In the genomic region with DNA sequence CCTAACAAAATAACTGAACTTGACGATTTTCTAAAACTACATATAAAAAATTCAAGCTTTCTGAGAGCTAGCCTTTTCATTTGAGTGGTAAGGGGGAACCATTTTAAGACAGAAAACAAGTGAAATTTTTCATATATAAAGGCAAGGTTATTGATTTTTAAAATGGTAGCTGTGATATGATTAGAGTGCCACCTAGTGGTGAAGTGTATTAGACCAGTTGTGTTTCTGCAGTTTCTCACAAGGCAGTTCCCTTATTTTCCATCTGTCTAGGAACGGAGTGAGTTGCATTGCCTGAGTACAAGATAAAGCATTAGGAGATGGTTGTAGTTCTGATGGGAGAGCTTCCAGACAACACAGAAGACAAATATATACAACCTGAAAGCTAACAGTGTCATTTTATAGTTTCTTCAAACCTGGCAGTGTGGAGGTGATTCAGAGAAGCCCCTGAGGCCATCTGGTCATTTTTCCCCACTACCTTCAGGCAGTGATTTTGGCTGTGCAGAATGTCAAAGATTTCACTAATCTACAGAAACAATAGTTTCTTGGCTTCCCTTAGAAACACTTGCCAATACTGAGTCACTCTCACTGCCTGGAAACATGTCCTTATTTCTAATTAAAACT, we compare ENCODE assay signal across 8 cellular contexts.
DNase-seq lines count a peak whose midpoint lies in the region; ATAC-seq and TF ChIP-seq lines count a peak whose summit lies in the region.

No MANE protein-coding gene starts in this region.

- intact Hi-C loops in dorsolateral prefrontal cortex (cut with DNase I): no loop called here

- peak; percentile 42 for DNase-seq in Daoy (ENCODE audit: low read depth)
- DNase-seq in KG1 (lab: John Stamatoyannopoulos, UW): peak; percentile 24
- no peak for DNase-seq in Peyer's patch
- no peak for DNase-seq in dorsolateral prefrontal cortex
- DNase-seq in mucosa of gallbladder (ENCODE audit: low spot score): peak; percentile 13
- DNase-seq in stimulated activated CD4-positive, alpha-beta T cell treated with anti-CD3 and anti-CD28 coated beads, Interleukin-4, amount 100 ng/mL, for 1 hour: no peak
- DNase-seq in activated gamma-delta T cell (lab: John Stamatoyannopoulos, UW): no peak

- no peak for TF ChIP-seq POLR2A in Peyer's patch (IDR thresholded peaks at IDR 0.05)

- no peaks in the 10 kb centered on the region for H3K4me1 ChIP-seq in Peyer's patch

- no peaks in the 10 kb centered on the region for H3K36me3 ChIP-seq in Peyer's patch

- H3K27ac ChIP-seq in Peyer's patch (no peak overlapping the region), dorsolateral prefrontal cortex (no peak overlapping the region)

- H3K27me3 ChIP-seq in Peyer's patch (no peaks in the 10 kb centered on the region), dorsolateral prefrontal cortex (no peaks in the 10 kb centered on the region)

- peak; percentile 41 to 84 (median 74) for TF ChIP-seq CTCF in Peyer's patch (IDR thresholded peaks at IDR 0.05)
- peak; percentile 72 to 95 (median 86) for TF ChIP-seq CTCF in dorsolateral prefrontal cortex (IDR thresholded peaks at IDR 0.05 in 54 of 56, conservative IDR thresholded peaks at IDR 0.05 in 2 of 56; ENCODE audit: low read depth in 1 of 56, partially characterized antibody in 56 of 56)

- H3K4me3 ChIP-seq in Peyer's patch (no peak overlapping the region), dorsolateral prefrontal cortex (no peak overlapping the region)

- peak; percentile 79 for ATAC-seq in GM21515 (IDR thresholded peaks at IDR 0.05; ENCODE audit: unreplicated experiment)

- no peaks in the 10 kb centered on the region for H3K9me3 ChIP-seq in Peyer's patch

Comparison
In these comparisons a context has a peak if more than half of its experiments do, and no peak if none do; other contexts are left out.
1. DNase-seq: peak in Daoy (single experiment), KG1 (single experiment) and mucosa of gallbladder (single experiment); none in Peyer's patch (0 of 3), dorsolateral prefrontal cortex (0 of 10), stimulated activated CD4-positive, alpha-beta T cell treated with anti-CD3 and anti-CD28 coated beads, Interleukin-4, amount 100 ng/mL, for 1 hour (single experiment) and activated gamma-delta T cell (single experiment).